ENCODE assay signal across 1 cellular context in genomic region chr19:9936151-9937000, GRCh38.
A peak's percentile ranks its signal among the peaks of the same experiment; 100 is the strongest.
TF ChIP-seq lines count a peak whose summit lies in the region.

Gene OLFM2 (minus strand): TSS chr19:9936515. CDS start chr19:9936366, 149 bp downstream.

TF ChIP-seq in HEK293, 187 proteins besides CTCF, POLR2A, EP300 and RAD21 (continued from another document):
- TF ChIP-seq ZBTB6 (tag by site-specific recombination; IDR thresholded peaks at IDR 0.05) (no peak), TRIM28 (IDR thresholded peaks at IDR 0.05; ENCODE audit: borderline replicate concordance, low read length) (no peak), ZBTB26 (tag by site-specific recombination; optimal IDR thresholded peaks at IDR 0.05) (peak; percentile 4), ZBTB10 (tag by site-specific recombination; IDR thresholded peaks at IDR 0.05) (0 out of 2 replicates have a peak, but pooled peaks have one; percentile 22), ZNF561 (tag by site-specific recombination; IDR thresholded peaks at IDR 0.05; ENCODE audit: borderline replicate concordance) (no peak), WT1 (tag by site-specific recombination; IDR thresholded peaks at IDR 0.05) (no peak), ZNF423 (tag by site-specific recombination; IDR thresholded peaks at IDR 0.05) (no peak), ZNF544 (tag by site-specific recombination; IDR thresholded peaks at IDR 0.05) (no peak), ZNF184 (tag by site-specific recombination; IDR thresholded peaks at IDR 0.05) (no peak), SCRT1 (tag by site-specific recombination; IDR thresholded peaks at IDR 0.05; ENCODE audit: borderline replicate concordance) (no peak), ZNF670 (tag by site-specific recombination; IDR thresholded peaks at IDR 0.05; ENCODE audit: low read depth) (no peak), GLIS1 (tag by site-specific recombination; IDR thresholded peaks at IDR 0.05) (0 out of 2 replicates have a peak, but pooled peaks have one; percentile 18), HOXC10 (CRISPR knock-in tag; IDR thresholded peaks at IDR 0.05) (no peak), SP7 (tag by site-specific recombination; IDR thresholded peaks at IDR 0.05) (0 out of 2 replicates have a peak, but pooled peaks have one; percentile 15), KLF9 (tag by site-specific recombination; IDR thresholded peaks at IDR 0.05; ENCODE audit: low read depth) (no peak), ZNF148 (tag by site-specific recombination; IDR thresholded peaks at IDR 0.05; ENCODE audit: borderline replicate concordance) (no peak), ZNF169 (tag by site-specific recombination; IDR thresholded peaks at IDR 0.05) (no peak), ZSCAN5A (tag by site-specific recombination; IDR thresholded peaks at IDR 0.05) (no peak), ZBTB49 (tag by site-specific recombination; IDR thresholded peaks at IDR 0.05; ENCODE audit: low read depth) (no peak)
